15 cellular contexts compared by ENCODE assay signal in the genomic region with DNA sequence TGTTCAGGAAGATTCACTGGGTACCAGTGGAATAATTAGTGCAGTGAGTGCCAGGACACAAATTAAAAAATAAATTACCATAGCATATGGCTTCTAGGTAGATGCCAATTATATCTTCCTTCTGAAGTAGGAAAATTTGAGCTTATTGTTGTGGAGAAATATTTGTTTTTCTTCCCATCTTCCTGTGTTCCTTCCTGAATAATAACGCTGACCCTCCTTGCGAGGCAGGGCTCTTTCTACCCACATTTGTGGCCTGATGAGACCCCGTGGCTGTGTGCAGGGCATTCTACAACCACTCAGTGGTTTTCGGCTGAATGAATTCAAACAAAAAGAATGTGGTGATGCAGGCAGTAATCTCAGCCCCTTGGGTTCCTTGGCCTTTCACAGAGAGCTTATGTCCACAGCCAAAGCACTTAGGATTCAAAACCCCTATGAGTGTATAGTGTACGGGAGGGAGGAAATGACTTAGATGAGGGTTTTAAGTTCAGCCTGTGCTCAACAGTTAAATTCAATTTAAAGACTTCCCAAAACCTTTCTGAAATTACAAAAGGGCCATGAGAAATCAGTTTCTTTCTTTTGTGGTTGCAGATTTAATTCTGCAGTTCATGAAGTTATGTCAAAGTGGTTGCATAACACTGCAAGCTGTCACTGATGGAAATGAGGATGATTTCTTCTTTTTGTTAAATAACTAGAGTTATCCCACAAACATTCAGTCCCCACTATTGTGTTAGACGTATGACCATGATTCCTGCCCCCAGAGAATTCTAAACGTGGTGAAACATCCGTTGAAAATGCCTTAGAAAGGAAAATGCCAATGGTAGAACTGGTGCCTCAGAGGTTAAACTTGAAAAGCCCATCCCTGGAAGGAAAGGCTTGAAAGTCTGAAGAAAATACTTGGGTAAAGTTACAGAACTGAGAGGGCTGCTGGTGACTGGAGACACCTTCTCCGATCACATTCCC.
DNase-seq lines count a peak whose midpoint lies in the region; ATAC-seq and TF ChIP-seq lines count a peak whose summit lies in the region.
"Had no signal": no experiment of that assay in that cellular context is flagged by ENCODE, and none has a peak within 500 bp of the region (broad histone marks: within the 10 kb centered on the region; RNA-seq: fewer than 3 reads in every experiment).

No MANE protein-coding gene starts in this region.

- no peaks in the 10 kb centered on the region for H3K79me2 ChIP-seq in osteoblast (ENCODE audit: insufficient read depth, low read length)

- H3K9me3 ChIP-seq in osteoblast (ENCODE audit: low read depth, low read length): no peaks in the 10 kb centered on the region
- H3K9me3 ChIP-seq: vagina had no signal

- H3K4me2 ChIP-seq in osteoblast (ENCODE audit: insufficient read depth, low read length): peak overlapping the region; percentile 51

- intact Hi-C loops in Right ventricle myocardium superior (cut with DNase I): no loop called here

- H3K27ac ChIP-seq in osteoblast (ENCODE audit: low read depth, low read length): peak overlapping the region; percentile 46
- H3K27ac ChIP-seq: C4-2B, vagina had no signal

- H4K20me1 ChIP-seq in osteoblast (ENCODE audit: insufficient read depth, low read length): no peaks in the 10 kb centered on the region

- peaks cover 17% of the 10 kb centered on the region for H3K4me1 ChIP-seq in osteoblast (ENCODE audit: insufficient read depth, low read length)
- H3K4me1 ChIP-seq: vagina had no signal

- no peak overlapping the region for H2AFZ ChIP-seq in osteoblast (ENCODE audit: low read length)

- no peaks in the 10 kb centered on the region for H3K36me3 ChIP-seq in osteoblast (ENCODE audit: insufficient read depth, low read length)
- H3K36me3 ChIP-seq: vagina had no signal

- no peak for ATAC-seq in Right ventricle myocardium superior (ENCODE audit: poor library complexity)
- ATAC-seq in GM19324 (IDR thresholded peaks at IDR 0.05; ENCODE audit: low FRiP score, unreplicated experiment): no peak
- ATAC-seq: PC-3 had no signal

- no peak for TF ChIP-seq CTCF in osteoblast (IDR thresholded peaks at IDR 0.05; ENCODE audit: extremely low read depth, low read depth, low read length)

- H3K4me3 ChIP-seq in osteoblast (ENCODE audit: insufficient read depth, low read length): no peak overlapping the region
- H3K4me3 ChIP-seq: vagina had no signal

- no peaks in the 10 kb centered on the region for H3K27me3 ChIP-seq in osteoblast (ENCODE audit: insufficient read depth, low read length)
- H3K27me3 ChIP-seq: vagina had no signal

- DNase-seq in DMS79 treated with DMSO at 0.1 percent for 48 hours (lab: John Stamatoyannopoulos, UW): peak; percentile 94
- DNase-seq in NCI-H2107 treated with DMSO at 0.1 percent for 48 hours (lab: John Stamatoyannopoulos, UW; ENCODE audit: unreplicated experiment): peak; percentile 82
- DNase-seq in cerebellar cortex (ENCODE audit: low spot score): peak; percentile 84
- peak; percentile 46 for DNase-seq in osteoblast (ENCODE audit: insufficient read length, low spot score, missing footprints)
- DNase-seq in Right ventricle myocardium superior: no peak
- no peak for DNase-seq in GF-D8 (lab: John Stamatoyannopoulos, UW)
- no peak for DNase-seq in activated CD4-positive, CD25-positive, alpha-beta regulatory T cell treated with anti-CD3 and anti-CD28 coated beads, Interleukin-2, amount 50 U/mL, for 72 hours
- DNase-seq: amniotic stem cell; H9; immature natural killer cell; PC-3; stimulated activated CD4-positive, alpha-beta T cell treated with anti-CD3 and anti-CD28 coated beads, Interleukin-2, amount 100 ng/mL, for 24 hours had no signal

Comparison
In these comparisons a context has a peak if more than half of its experiments do, and no peak if none do; other contexts are left out.
1. DNase-seq: peak in DMS79 treated with DMSO at 0.1 percent for 48 hours (single experiment), NCI-H2107 treated with DMSO at 0.1 percent for 48 hours (single experiment), cerebellar cortex (single experiment) and osteoblast (single experiment); none in Right ventricle myocardium superior (single experiment), GF-D8 (single experiment) and activated CD4-positive, CD25-positive, alpha-beta regulatory T cell treated with anti-CD3 and anti-CD28 coated beads, Interleukin-2, amount 50 U/mL, for 72 hours (single experiment).